Comparison of ENCODE assay signal across 21 cellular contexts in genomic region chr1:65457868-65458267, GRCh38.
"Had no signal": no experiment of that assay in that cellular context is flagged by ENCODE, and none has a peak within 500 bp of the region (broad histone marks: within the 10 kb centered on the region; RNA-seq: fewer than 3 reads in every experiment).

No MANE protein-coding gene starts in this region.

- H3K4me1 ChIP-seq: suprapubic skin, tibial artery, upper lobe of right lung had no signal

- H3K27ac Mint-ChIP-seq: memory B cell; natural killer cell treated with Interleukin-12 subunit alpha and Interleukin-12 subunit beta and Interleukin-15 and Interleukin-18, amount 100 ng/mL, for 72 hours; progenitor cell of endocrine pancreas; stimulated activated naive CD8-positive, alpha-beta T cell treated with anti-CD3 and anti-CD28 coated beads, Interleukin-15, Interleukin-2, amounts not matched to agents 100 ng/mL and 50 ng/mL, for 24 hours had no signal

- H3K4me2 ChIP-seq: smooth muscle cell had no signal

- H3K4me3 ChIP-seq: left ventricle myocardium inferior, mucosa of descending colon, ovary, right atrium auricular region, right lobe of liver, smooth muscle cell, suprapubic skin, thoracic aorta, tibial artery, upper lobe of right lung had no signal

- ATAC-seq: mucosa of descending colon; naive thymus-derived CD4-positive, alpha-beta T cell; right lobe of liver; upper lobe of right lung had no signal

- H3K9me3 ChIP-seq: mucosa of descending colon, ovary, right atrium auricular region, right lobe of liver, suprapubic skin, thoracic aorta, tibial artery, upper lobe of right lung had no signal

- H3K27me3 Mint-ChIP-seq: memory B cell; natural killer cell treated with Interleukin-12 subunit alpha and Interleukin-12 subunit beta and Interleukin-15 and Interleukin-18, amount 100 ng/mL, for 72 hours; progenitor cell of endocrine pancreas; stimulated activated naive CD8-positive, alpha-beta T cell treated with anti-CD3 and anti-CD28 coated beads, Interleukin-15, Interleukin-2, amounts not matched to agents 100 ng/mL and 50 ng/mL, for 24 hours had no signal

- H3K27me3 ChIP-seq: ovary, right atrium auricular region, right lobe of liver, suprapubic skin, tibial artery, upper lobe of right lung had no signal

- H3K36me3 ChIP-seq: left ventricle myocardium inferior, ovary, right atrium auricular region, right lobe of liver, suprapubic skin, thoracic aorta, tibial artery, upper lobe of right lung had no signal

- H3K4me3 Mint-ChIP-seq: memory B cell; natural killer cell treated with Interleukin-12 subunit alpha and Interleukin-12 subunit beta and Interleukin-15 and Interleukin-18, amount 100 ng/mL, for 72 hours; stimulated activated naive CD8-positive, alpha-beta T cell treated with anti-CD3 and anti-CD28 coated beads, Interleukin-15, Interleukin-2, amounts not matched to agents 100 ng/mL and 50 ng/mL, for 24 hours had no signal

- DNase-seq: islet precursor cell; left ventricle myocardium inferior; midbrain; mucosa of descending colon; ovary; right lobe of liver; stimulated activated CD4-positive, alpha-beta T cell treated with anti-CD3 and anti-CD28 coated beads, Interleukin-15, amount 100 ng/mL, for 24 hours; stimulated activated CD4-positive, alpha-beta T cell treated with anti-CD3 and anti-CD28 coated beads, Interleukin-2, amount 100 ng/mL, for 24 hours; stimulated activated CD4-positive, alpha-beta T cell treated with anti-CD3 and anti-CD28 coated beads, Interleukin-4, amount 100 ng/mL, for 1 hour; tibial artery; trophoblast cell; upper lobe of right lung had no signal
